Comparison of ENCODE assay signal across 8 cellular contexts in the genomic region with DNA sequence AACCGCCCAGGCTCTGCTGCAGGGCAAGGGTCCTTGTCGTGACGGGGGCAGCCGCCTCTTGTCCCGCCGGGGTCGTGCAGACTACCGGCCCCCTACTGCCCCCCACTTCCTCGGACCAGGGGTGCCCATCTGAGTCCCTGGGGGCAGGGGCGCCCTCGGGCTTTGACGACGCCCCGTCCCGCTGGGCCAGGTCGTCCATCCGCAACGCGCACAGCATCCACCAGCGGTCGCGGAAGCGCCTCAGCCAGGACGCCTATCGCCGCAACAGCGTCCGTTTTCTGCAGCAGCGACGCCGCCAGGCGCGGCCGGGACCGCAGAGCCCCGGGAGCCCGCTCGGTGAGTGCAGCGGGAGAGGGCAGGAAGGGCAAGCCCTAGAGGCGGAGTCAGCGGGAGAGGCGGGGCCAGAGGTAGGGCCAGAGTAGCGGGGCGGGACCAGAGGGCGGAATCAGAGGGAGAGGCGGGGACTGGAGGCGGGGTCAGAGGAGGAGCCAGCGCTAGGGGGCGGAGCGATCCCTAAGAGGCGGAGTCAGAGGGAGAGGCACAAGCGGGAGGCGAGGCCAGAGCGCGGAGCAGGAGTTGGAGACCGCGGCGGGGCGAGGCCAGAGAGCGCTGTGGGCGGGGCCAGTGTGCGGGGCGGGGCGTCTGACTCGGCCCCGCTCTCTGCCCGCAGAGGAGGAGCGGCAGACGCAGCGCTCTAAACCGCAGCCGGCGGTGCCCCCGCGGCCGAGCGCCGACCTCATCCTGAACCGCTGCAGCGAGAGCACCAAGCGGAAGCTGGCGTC. TPM values are rescaled to one million over a fixed set of nuclear protein-coding genes. Genes with fewer than 3 reads are reported as not detected.
DNase-seq lines count a peak whose midpoint lies in the region; TF ChIP-seq lines count a peak whose summit lies in the region.
"Not testable (repeated sequence)": the region's sequence is repeated elsewhere in the genome, so short reads cannot be mapped to it uniquely, and the experiment has no call there.

No MANE protein-coding gene starts in this region.

- CTCF ChIA-PET in Calu3 (lab: Charles Lee), result not testable (repeated sequence)

- H3K79me1 ChIP-seq in mesendoderm (ENCODE audit: low read length), result not testable (repeated sequence)

- not testable (repeated sequence) for H3F3A ChIP-seq in GM23248 (ENCODE audit: insufficient read depth)

- H3K4ac ChIP-seq in mesendoderm (ENCODE audit: low read depth, low read length), result not testable (repeated sequence)

- H3K36me3 Mint-ChIP-seq in Calu3 (ENCODE audit: insufficient read depth, unreplicated experiment), result not testable (repeated sequence)

- H3K4me2 ChIP-seq in GM23248 (ENCODE audit: unreplicated experiment); mesendoderm (ENCODE audit: low read length): not testable (repeated sequence)

- H3K36me3 ChIP-seq in GM23248 (ENCODE audit: low read depth); NT2/D1 (ENCODE audit: insufficient read depth, insufficient read length, low read length); mesendoderm (ENCODE audit: control insufficient read depth, insufficient read depth, low read length): not testable (repeated sequence)

- H3K27me3 ChIP-seq in GM23248 (replicated peaks; ENCODE audit: insufficient read depth); NT2/D1 (ENCODE audit: insufficient read depth, insufficient read length); mesendoderm (ENCODE audit: insufficient read depth, low read length, poor library complexity): not testable (repeated sequence)

- not testable (repeated sequence) for H3K4me1 Mint-ChIP-seq in Calu3 (ENCODE audit: low read depth, unreplicated experiment)

- not testable (repeated sequence) for H3K27me3 Mint-ChIP-seq in Calu3 (ENCODE audit: unreplicated experiment)

- not testable (repeated sequence) for TF ChIP-seq CTCF in Calu3 (IDR thresholded peaks at IDR 0.05; ENCODE audit: unreplicated experiment)

- not testable (repeated sequence) for H2BK5ac ChIP-seq in mesendoderm (ENCODE audit: low read length)

- not testable (repeated sequence) for H3K27ac ChIP-seq in GM23248; mesendoderm (ENCODE audit: low read depth, low read length)

- H3K9me3 ChIP-seq in GM23248 (ENCODE audit: low read depth); NT2/D1 (ENCODE audit: insufficient read depth, low read length): not testable (repeated sequence)

- H3K56ac ChIP-seq in mesendoderm (ENCODE audit: low read length), result peak overlapping the region; percentile 34

- not testable (repeated sequence) for H3K79me2 ChIP-seq in GM23248 (ENCODE audit: insufficient read depth); mesendoderm (ENCODE audit: control insufficient read depth, insufficient read depth, low read length)

- H2BK120ac ChIP-seq in mesendoderm (ENCODE audit: low read depth, low read length), result not testable (repeated sequence)

- peak overlapping the region; percentile 56; the same call in 1 of the 2 replicates for H3K4me3 ChIP-seq in GM23248
- H3K4me3 ChIP-seq in NT2/D1 (ENCODE audit: insufficient read length, low read depth); mesendoderm (ENCODE audit: low read length): not testable (repeated sequence)

- H2AFZ ChIP-seq in GM23248, result not testable (repeated sequence)

- H3K9me3 Mint-ChIP-seq in Calu3 (ENCODE audit: low read depth, unreplicated experiment), result not testable (repeated sequence)

- H3K9ac ChIP-seq in GM23248; NT2/D1 (ENCODE audit: insufficient read length, low read depth); mesendoderm (ENCODE audit: low read length): not testable (repeated sequence)

- not testable (repeated sequence) for H3K18ac ChIP-seq in mesendoderm (ENCODE audit: low read length)

- H3K4me3 Mint-ChIP-seq in Calu3 (ENCODE audit: low read depth, unreplicated experiment), result not testable (repeated sequence)

- H4K5ac ChIP-seq in mesendoderm (ENCODE audit: low read length), result not testable (repeated sequence)

- WGBS in GM23248 (ENCODE audit: low coverage in 1 of 2, low lambda C conversion rate in 2 of 2, missing lambda C conversion rate in 2 of 2), 2 experiments, result 0% methylated on average over 13 to 21 of the region's 82 CpGs
- no CpG with 5 or more reads among the region's 82 CpGs for whole genome bisulfite sequencing in mesendoderm (ENCODE audit: extremely low coverage, insufficient coverage, low lambda C conversion rate)

- in situ Hi-C loops in GM23248 (cut with MboI); KBM-7 (cut with MboI; ENCODE audit: low pct_unique_long_range_greater_than_20kb, low sequenced_read_pairs): not testable (repeated sequence)

- intact Hi-C loops in Calu3 (cut with micrococcal nuclease; ENCODE audit: unreplicated experiment), result not testable (repeated sequence)

- not testable (repeated sequence) for H3K4me1 ChIP-seq in GM23248 (ENCODE audit: insufficient read depth); NT2/D1 (ENCODE audit: insufficient read depth, insufficient read length); mesendoderm (ENCODE audit: control insufficient read depth, low read depth, low read length)

- not testable (repeated sequence) for H3K27ac Mint-ChIP-seq in Calu3 (ENCODE audit: unreplicated experiment)

- not testable (repeated sequence) for H4K20me1 ChIP-seq in GM23248 (ENCODE audit: insufficient read depth)

- not testable (repeated sequence) for H3K9me2 ChIP-seq in GM23248 (ENCODE audit: insufficient read depth)

- not testable (repeated sequence) for H2AK5ac ChIP-seq in mesendoderm (ENCODE audit: low read length)

- not testable (repeated sequence) for H4K8ac ChIP-seq in mesendoderm (ENCODE audit: low read depth, low read length)

- not testable (repeated sequence) for H3K23ac ChIP-seq in mesendoderm (ENCODE audit: low read length)

- DNase-seq in Calu3 (peak; percentile 91), GM23248 (peak; percentile 77), KBM-7 (peak; percentile 88), NT2/D1 (ENCODE audit: low read depth, low spot score) (peak; percentile 55), mesendoderm (peak; percentile 82)
- DNase-seq in activated CD8-positive, alpha-beta memory T cell treated with anti-CD3 and anti-CD28 coated beads for 48 hours (ENCODE audit: low read depth in 2 of 3, low spot score in 2 of 3), result peak; percentile 90 to 93 (median 92)
- DNase-seq in effector CD4-positive, alpha-beta T cell, result peak; percentile 88
- peak; percentile 91 to 97 (median 93) for DNase-seq in stimulated activated CD4-positive, alpha-beta T cell treated with anti-CD3 and anti-CD28 coated beads, TNF-alpha, amount 100 ng/mL, for 4 hours (ENCODE audit: low read depth in 3 of 3)

- BruUV-seq in Calu3 (replicated peaks; lab: Mats Ljungman, UMichigan), result not testable (repeated sequence)

- not testable (repeated sequence) for H2BK15ac ChIP-seq in mesendoderm (replicated peaks; ENCODE audit: low read depth)

RNA-seq across cellular contexts. Expression of a gene that starts 14.7 kb away (rescaled TPM):
- 0.51 TPM in 1 of 2 replicates, not detected in the other for total RNA-seq in Calu3 (2022)
- total RNA-seq in GM23248 (2014; rRNA removed; shearing (Covaris generic)), result not detected in 2 replicates
- polyA plus RNA-seq in GM23248 (2016; fragmentation: Nextera tagmentation; extraction: Ambion mirVana), result 0.16 TPM in 1 of 2 replicates, not detected in the other
- polyA plus RNA-seq in mesendoderm (2013, experiment 1 of 2), result 0.17 TPM
- polyA plus RNA-seq in mesendoderm (2013, experiment 2 of 2), result 0.18 TPM
